8 cellular contexts compared by ENCODE assay signal in the genomic region with DNA sequence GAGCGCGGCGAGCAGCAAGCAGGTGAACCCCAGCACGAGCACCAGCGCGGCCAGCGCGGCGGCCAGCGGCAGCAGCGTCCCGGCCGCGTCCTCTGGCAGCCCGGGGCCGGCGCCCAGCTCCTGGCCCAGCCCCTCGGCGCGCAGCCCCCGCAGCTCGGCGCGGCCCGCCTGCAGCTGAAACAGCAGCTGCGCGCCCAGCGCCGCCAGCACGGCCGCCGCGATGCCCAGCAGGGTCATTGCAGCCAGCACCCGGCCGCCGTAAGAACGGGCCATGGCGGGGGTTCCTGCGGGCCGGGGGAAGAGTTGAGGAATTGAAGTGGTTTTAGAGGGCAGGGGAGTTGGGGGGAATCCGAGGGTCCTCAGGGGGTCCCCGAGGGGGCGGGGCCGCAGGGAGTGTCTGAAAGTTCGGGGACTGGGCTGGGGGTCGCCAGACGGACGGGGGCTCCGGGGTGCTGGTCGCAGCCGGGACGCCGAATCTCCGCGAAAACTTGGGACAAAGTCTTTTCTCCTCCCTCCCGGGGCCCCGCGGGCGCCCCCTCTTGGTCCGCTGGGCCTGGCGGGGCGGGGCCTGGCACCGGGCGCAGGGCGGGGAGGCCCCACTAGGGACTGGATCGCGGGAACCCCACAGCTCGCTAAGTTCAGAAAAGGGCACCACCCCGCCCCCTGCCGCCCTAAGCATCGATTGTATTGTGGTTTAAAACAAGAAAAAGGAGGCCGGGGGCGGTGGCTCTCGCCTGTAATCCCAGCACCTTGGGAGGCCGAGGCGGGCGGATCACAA. TPM values are rescaled to one million over a fixed set of nuclear protein-coding genes. Genes with fewer than 3 reads are reported as not detected.
DNase-seq lines count a peak whose midpoint lies in the region; ATAC-seq and TF ChIP-seq lines count a peak whose summit lies in the region.

A gene (minus strand): TSS at position 479 of the 778 bp plus-strand sequence. CDS start 206 bp downstream, at position 273.

- H3K9me3 Mint-ChIP-seq in activated CD8-positive, alpha-beta memory T cell treated with anti-CD3 and anti-CD28 coated beads, Interleukin-2, amount 10 ng/mL, durations not matched to agents 7 days and 5 days (ENCODE audit: low read depth): no peaks in the 10 kb centered on the region

- ATAC-seq in activated CD8-positive, alpha-beta memory T cell treated with anti-CD3 and anti-CD28 coated beads, Interleukin-2, amount 10 ng/mL, durations not matched to agents 7 days and 5 days: peak; percentile 57

- H3F3A ChIP-seq in MM.1S (ENCODE audit: insufficient read depth, low read length): no peaks in the 10 kb centered on the region

- no peak within 1 kb of the TSS for H3K4me3 Mint-ChIP-seq in activated CD8-positive, alpha-beta memory T cell treated with anti-CD3 and anti-CD28 coated beads, Interleukin-2, amount 10 ng/mL, durations not matched to agents 7 days and 5 days

- peaks cover 41% of the 10 kb centered on the region for H3K27me3 ChIP-seq in MM.1S (replicated peaks; ENCODE audit: insufficient read depth, low read length)
- no peaks in the 10 kb centered on the region for H3K27me3 ChIP-seq in neuron (ENCODE audit: insufficient read depth, low read length)
- no peaks in the 10 kb centered on the region for H3K27me3 ChIP-seq in vagina

- H3K9ac ChIP-seq in MM.1S (ENCODE audit: low read length): no peak within 1 kb of the TSS

- intact Hi-C loops in vagina (cut with DNase I): no loop called here

- TF ChIP-seq CTCF in MM.1S (IDR thresholded peaks at IDR 0.05; ENCODE audit: low read length): peak; percentile 42
- peak in 1 of 3 experiments; percentile 15 for TF ChIP-seq CTCF in vagina (IDR thresholded peaks at IDR 0.05)

- H3K79me2 ChIP-seq in MM.1S (ENCODE audit: low read length): no peaks in the 10 kb centered on the region

- H3K27ac Mint-ChIP-seq in activated CD8-positive, alpha-beta memory T cell treated with anti-CD3 and anti-CD28 coated beads, Interleukin-2, amount 10 ng/mL, durations not matched to agents 7 days and 5 days: no peak within 1 kb of the TSS

- H3K4me3 ChIP-seq in MM.1S (ENCODE audit: low read length) (no peak within 1 kb of the TSS), neuron (ENCODE audit: low read length) (peak within 1 kb of the TSS; percentile 61), vagina (peak within 1 kb of the TSS; percentile 46 to 59)

- peaks cover 17% of the 10 kb centered on the region for H3K27me3 Mint-ChIP-seq in activated CD8-positive, alpha-beta memory T cell treated with anti-CD3 and anti-CD28 coated beads, Interleukin-2, amount 10 ng/mL, durations not matched to agents 7 days and 5 days

- no peak within 1 kb of the TSS for H3K27ac ChIP-seq in MM.1S (ENCODE audit: low read length)
- H3K27ac ChIP-seq in vagina: no peak within 1 kb of the TSS

- peaks cover 22% of the 10 kb centered on the region for H3K4me1 Mint-ChIP-seq in activated CD8-positive, alpha-beta memory T cell treated with anti-CD3 and anti-CD28 coated beads, Interleukin-2, amount 10 ng/mL, durations not matched to agents 7 days and 5 days

- H2AFZ ChIP-seq in MM.1S (ENCODE audit: low read length): 0 out of 2 replicates have a peak within 1 kb of the TSS, but pooled peaks have one; percentile 19
- H2AFZ ChIP-seq in neuron (ENCODE audit: low read depth, low read length): peak within 1 kb of the TSS; percentile 86

- peaks cover 5% of the 10 kb centered on the region for H3K4me1 ChIP-seq in MM.1S (ENCODE audit: low read length)
- H3K4me1 ChIP-seq in neuron (ENCODE audit: insufficient read depth, low read length): peaks cover 6% of the 10 kb centered on the region
- peaks cover 12% of the 10 kb centered on the region for H3K4me1 ChIP-seq in vagina

- H3K9me3 ChIP-seq in MM.1S (replicated peaks; ENCODE audit: insufficient read depth, low read length) (no peaks in the 10 kb centered on the region), neuron (ENCODE audit: low read length) (peaks cover 3% of the 10 kb centered on the region), vagina (no peaks in the 10 kb centered on the region)

- no peaks in the 10 kb centered on the region for H3K36me3 Mint-ChIP-seq in activated CD8-positive, alpha-beta memory T cell treated with anti-CD3 and anti-CD28 coated beads, Interleukin-2, amount 10 ng/mL, durations not matched to agents 7 days and 5 days

- DNase-seq in DMS114 treated with DMSO at 0.1 percent for 48 hours (lab: John Stamatoyannopoulos, UW; ENCODE audit: unreplicated experiment) (peak; percentile 52), MM.1S (no peak), erythroblast (lab: John Stamatoyannopoulos, UW) (peak; percentile 47 to 63), vagina (ENCODE audit: extremely low spot score in 2 of 2) (no peak), NCI-H345 treated with DMSO at 0.1 percent for 48 hours (lab: John Stamatoyannopoulos, UW; ENCODE audit: unreplicated experiment) (no peak), epidermal melanocyte (ENCODE audit: insufficient read length, low spot score) (no peak)
- peak; percentile 59 for DNase-seq in activated CD8-positive, alpha-beta memory T cell treated with anti-CD3 and anti-CD28 coated beads, Interleukin-2, amount 10 ng/mL, durations not matched to agents 7 days and 5 days

- H3K4me2 ChIP-seq in MM.1S (ENCODE audit: low read depth, low read length): peak within 1 kb of the TSS; percentile 54; the same call in 1 of the 2 replicates

- CTCF ChIA-PET in activated CD8-positive, alpha-beta memory T cell treated with anti-CD3 and anti-CD28 coated beads, Interleukin-2, amount 10 ng/mL, durations not matched to agents 7 days and 5 days (lab: Charles Lee): interaction anchor here (0.8 to 1.9 kb wide), 8 partner anchors 17 to 125 kb away, joined by 3 to 6 read pairs (median 4); a partner anchor contains a TSS

- no peaks in the 10 kb centered on the region for H3K9me2 ChIP-seq in MM.1S (replicated peaks; ENCODE audit: insufficient read depth, low read length)

- H3K36me3 ChIP-seq in MM.1S (replicated peaks; ENCODE audit: insufficient read depth, low read length): no peaks in the 10 kb centered on the region
- no peaks in the 10 kb centered on the region for H3K36me3 ChIP-seq in neuron (ENCODE audit: insufficient read depth, low read length)
- no peaks in the 10 kb centered on the region for H3K36me3 ChIP-seq in vagina

- TF ChIP-seq POLR2A in erythroblast (IDR thresholded peaks at IDR 0.05; ENCODE audit: low read length): no peak
- no peak for TF ChIP-seq POLR2A in vagina (IDR thresholded peaks at IDR 0.05)

- no peaks in the 10 kb centered on the region for H4K20me1 ChIP-seq in MM.1S (ENCODE audit: insufficient read depth, low read length)

RNA-seq across cellular contexts. Expression of the gene that starts here (rescaled TPM):
- not detected for total RNA-seq in activated CD8-positive, alpha-beta memory T cell treated with anti-CD3 and anti-CD28 coated beads, Interleukin-2, amount 10 ng/mL, durations not matched to agents 7 days and 5 days
- 0.49 TPM for total RNA-seq in vagina

Comparison
In these comparisons a context has a peak if more than half of its experiments do, and no peak if none do; other contexts are left out.
1. Peak in DNase-seq and ATAC-seq in activated CD8-positive, alpha-beta memory T cell treated with anti-CD3 and anti-CD28 coated beads, Interleukin-2, amount 10 ng/mL, durations not matched to agents 7 days and 5 days; RNA of the gene not detected or under 1 TPM.
2. DNase-seq: peak in DMS114 treated with DMSO at 0.1 percent for 48 hours (single experiment) and erythroblast (2 of 2); none in MM.1S (single experiment), vagina (0 of 2), NCI-H345 treated with DMSO at 0.1 percent for 48 hours (single experiment) and epidermal melanocyte (single experiment).